In the genomic region with DNA sequence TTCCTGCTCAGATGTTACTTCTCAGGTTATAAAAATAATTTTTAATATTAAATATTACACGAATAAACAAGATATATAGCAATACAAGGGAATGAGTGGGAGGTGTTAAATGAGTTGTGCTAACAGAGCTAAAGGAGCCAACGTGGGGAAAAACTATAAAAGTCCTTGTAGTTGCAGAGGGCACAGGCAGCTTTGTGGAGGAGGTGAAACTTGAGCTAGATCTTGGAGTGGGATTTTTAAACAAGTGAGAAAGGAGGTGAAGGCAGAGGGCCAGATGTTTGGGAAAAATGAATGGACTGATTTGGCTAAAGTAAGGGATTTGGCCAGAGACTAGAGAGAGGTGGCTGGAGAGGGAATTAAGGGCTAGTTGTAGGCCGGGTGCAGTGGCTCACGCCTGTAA, we compare ENCODE assay signal across 23 cellular contexts. TPM values are rescaled to one million over a fixed set of nuclear protein-coding genes. Genes with fewer than 3 reads are reported as not detected.
DNase-seq lines count a peak whose midpoint lies in the region; ATAC-seq and TF ChIP-seq lines count a peak whose summit lies in the region.
"Had no signal": no experiment of that assay in that cellular context is flagged by ENCODE, and none has a peak within 500 bp of the region (broad histone marks: within the 10 kb centered on the region; RNA-seq: fewer than 3 reads in every experiment).

No MANE protein-coding gene starts in this region.

- no peaks in the 10 kb centered on the region for H3K4me1 ChIP-seq in HEK293 (ENCODE audit: control insufficient read depth, insufficient read depth, low read length)

- CTCF ChIA-PET in HEK293 (lab: Yijun Ruan, JAX) (interaction anchor here (0.5 to 10.0 kb wide), 7 partner anchors 9 to 85 kb away, joined by 3 to 95 read pairs (median 4); a partner anchor contains a TSS), MCF 10A (lab: Yijun Ruan, JAX) (interaction anchor here (0.6 to 1.8 kb wide), 8 partner anchors 10 to 158 kb away, joined by 3 to 5 read pairs (median 3); no protein-coding TSS in a partner anchor)

- DNase-seq in natural killer cell (no peak), endothelial cell (ENCODE audit: low spot score) (no peak), germinal center (ENCODE audit: low spot score) (no peak), T-helper 9 cell (no peak), MCF 10A (ENCODE audit: unreplicated experiment) (no peak)
- DNase-seq in natural killer cell treated with Interleukin-12 subunit alpha and Interleukin-12 subunit beta and Interleukin-15 and Interleukin-18, amount 100 ng/mL, for 72 hours (ENCODE audit: low spot score) = no peak
- DNase-seq in stimulated activated naive B cell treated with anti-CD40 and anti-IgM and Interleukin-4, amounts not matched to agents 10 μg/mL and 1 μg/mL and 100 μg/mL, for 72 hours = no peak
- DNase-seq: ACHN; AML-193; CD8-positive, alpha-beta T cell; COR-L47; DMS 273 treated with DMSO at 0.1 percent for 48 hours; DMS53; DND-41; EL; GM23248; KBM-7 had no signal

- H3K4me3 Mint-ChIP-seq in natural killer cell = peak overlapping the region; percentile 14
- H3K4me3 Mint-ChIP-seq in natural killer cell treated with Interleukin-12 subunit alpha and Interleukin-12 subunit beta and Interleukin-15 and Interleukin-18, amount 100 ng/mL, for 72 hours = no peak overlapping the region
- peak overlapping the region; percentile 16 for H3K4me3 Mint-ChIP-seq in endothelial cell (ENCODE audit: unreplicated experiment)
- no peak overlapping the region for H3K4me3 Mint-ChIP-seq in stimulated activated naive B cell treated with anti-CD40 and anti-IgM and Interleukin-4, amounts not matched to agents 10 μg/mL and 1 μg/mL and 100 μg/mL, for 72 hours
- H3K4me3 Mint-ChIP-seq in MCF 10A (ENCODE audit: unreplicated experiment) = no peak overlapping the region
- H3K4me3 Mint-ChIP-seq: CD8-positive, alpha-beta T cell had no signal

- H3K9me3 ChIP-seq in HEK293 (ENCODE audit: control insufficient read depth, insufficient read depth, low read depth, low read length) = no peaks in the 10 kb centered on the region
- H3K9me3 ChIP-seq: HAP-1 had no signal

- H3K27ac Mint-ChIP-seq in natural killer cell (peak overlapping the region; percentile 63 to 71), endothelial cell (ENCODE audit: unreplicated experiment) (no peak overlapping the region), MCF 10A (ENCODE audit: low read depth, unreplicated experiment) (no peak overlapping the region)
- peak overlapping the region in 1 of 2 donors; percentile 87 for H3K27ac Mint-ChIP-seq in natural killer cell treated with Interleukin-12 subunit alpha and Interleukin-12 subunit beta and Interleukin-15 and Interleukin-18, amount 100 ng/mL, for 72 hours
- peak overlapping the region; percentile 7 for H3K27ac Mint-ChIP-seq in stimulated activated naive B cell treated with anti-CD40 and anti-IgM and Interleukin-4, amounts not matched to agents 10 μg/mL and 1 μg/mL and 100 μg/mL, for 72 hours

- POLR2A ChIA-PET in HEK293 (lab: Yijun Ruan, JAX) (interaction anchor here (0.9 kb wide), 1 partner anchor 65 kb away, joined by 3 read pairs; no protein-coding TSS in a partner anchor), MCF 10A (lab: Yijun Ruan, JAX) (interaction anchor here (1.3 kb wide), 1 partner anchor 26 kb away, joined by 10 read pairs; a partner anchor contains a TSS)

- H3K36me3 ChIP-seq in HEK293 (ENCODE audit: control insufficient read depth in 2 of 2, insufficient read depth in 1 of 2, low read length in 2 of 2) = peaks cover 42 to 69% of the 10 kb centered on the region in 2 experiments

- H3K4me3 ChIP-seq in HEK293 (ENCODE audit: low read depth, low read length) = no peak overlapping the region
- H3K4me3 ChIP-seq: GM23248, HAP-1 had no signal

- peaks cover 69 to 71% of the 10 kb centered on the region in 2 donors for H3K4me1 Mint-ChIP-seq in natural killer cell
- peaks cover 55 to 60% of the 10 kb centered on the region in 2 donors for H3K4me1 Mint-ChIP-seq in natural killer cell treated with Interleukin-12 subunit alpha and Interleukin-12 subunit beta and Interleukin-15 and Interleukin-18, amount 100 ng/mL, for 72 hours (ENCODE audit: low read depth in 2 of 2)
- peaks cover 19% of the 10 kb centered on the region for H3K4me1 Mint-ChIP-seq in endothelial cell (ENCODE audit: unreplicated experiment)
- H3K4me1 Mint-ChIP-seq in stimulated activated naive B cell treated with anti-CD40 and anti-IgM and Interleukin-4, amounts not matched to agents 10 μg/mL and 1 μg/mL and 100 μg/mL, for 72 hours = peaks cover 8 to 13% of the 10 kb centered on the region in 2 donors
- H3K4me1 Mint-ChIP-seq in MCF 10A (ENCODE audit: insufficient read depth, unreplicated experiment) = no peaks in the 10 kb centered on the region

- no TSS peak for BruUV-seq in MCF 10A (replicated peaks; lab: Mats Ljungman, UMichigan)

- H3K9me3 Mint-ChIP-seq in natural killer cell (no peaks in the 10 kb centered on the region), endothelial cell (ENCODE audit: unreplicated experiment) (no peaks in the 10 kb centered on the region), MCF 10A (ENCODE audit: unreplicated experiment) (no peaks in the 10 kb centered on the region)
- no peaks in the 10 kb centered on the region for H3K9me3 Mint-ChIP-seq in natural killer cell treated with Interleukin-12 subunit alpha and Interleukin-12 subunit beta and Interleukin-15 and Interleukin-18, amount 100 ng/mL, for 72 hours
- H3K9me3 Mint-ChIP-seq in stimulated activated naive B cell treated with anti-CD40 and anti-IgM and Interleukin-4, amounts not matched to agents 10 μg/mL and 1 μg/mL and 100 μg/mL, for 72 hours = no peaks in the 10 kb centered on the region
- H3K9me3 Mint-ChIP-seq: CD8-positive, alpha-beta T cell; IgD-negative memory B cell had no signal

- intact Hi-C loops in natural killer cell (cut with micrococcal nuclease) = loop anchor here (5.0 kb wide), 1 partner anchor 67 kb away; a partner anchor contains a TSS
- intact Hi-C loops in MCF 10A (cut with micrococcal nuclease) = no loop called here

- H3K27me3 Mint-ChIP-seq in natural killer cell (ENCODE audit: low read depth in 2 of 2) = no peaks in the 10 kb centered on the region
- H3K27me3 Mint-ChIP-seq in natural killer cell treated with Interleukin-12 subunit alpha and Interleukin-12 subunit beta and Interleukin-15 and Interleukin-18, amount 100 ng/mL, for 72 hours = no peaks in the 10 kb centered on the region
- peaks cover 5% of the 10 kb centered on the region for H3K27me3 Mint-ChIP-seq in endothelial cell (ENCODE audit: unreplicated experiment)
- H3K27me3 Mint-ChIP-seq in stimulated activated naive B cell treated with anti-CD40 and anti-IgM and Interleukin-4, amounts not matched to agents 10 μg/mL and 1 μg/mL and 100 μg/mL, for 72 hours = no peaks in the 10 kb centered on the region
- H3K27me3 Mint-ChIP-seq in MCF 10A (ENCODE audit: insufficient read depth, unreplicated experiment) = no peaks in the 10 kb centered on the region
- H3K27me3 Mint-ChIP-seq: IgD-negative memory B cell had no signal

- no peak for TF ChIP-seq CTCF in natural killer cell (IDR thresholded peaks at IDR 0.05)
- no peak for TF ChIP-seq CTCF in HEK293 (tag by site-specific recombination; IDR thresholded peaks at IDR 0.05)
- no peak for TF ChIP-seq CTCF in endothelial cell (IDR thresholded peaks at IDR 0.05; ENCODE audit: unreplicated experiment)
- no peak for TF ChIP-seq CTCF in MCF 10A (IDR thresholded peaks at IDR 0.05; ENCODE audit: unreplicated experiment)

- ATAC-seq in natural killer cell = no peak
- no peak for ATAC-seq in natural killer cell treated with Interleukin-12 subunit alpha and Interleukin-12 subunit beta and Interleukin-15 and Interleukin-18, amount 100 ng/mL, for 72 hours
- ATAC-seq in stimulated activated naive B cell treated with anti-CD40 and anti-IgM and Interleukin-4, amounts not matched to agents 10 μg/mL and 1 μg/mL and 100 μg/mL, for 72 hours (replicated peaks) = no peak
- ATAC-seq: CD8-positive, alpha-beta T cell; HepG2 had no signal

- H3K36me3 Mint-ChIP-seq in natural killer cell (peaks cover 11% of the 10 kb centered on the region), endothelial cell (ENCODE audit: low read depth, unreplicated experiment) (peaks cover 46% of the 10 kb centered on the region), MCF 10A (ENCODE audit: insufficient read depth, unreplicated experiment) (peaks cover 88% of the 10 kb centered on the region)
- H3K36me3 Mint-ChIP-seq in natural killer cell treated with Interleukin-12 subunit alpha and Interleukin-12 subunit beta and Interleukin-15 and Interleukin-18, amount 100 ng/mL, for 72 hours = peaks cover 20% of the 10 kb centered on the region
- H3K36me3 Mint-ChIP-seq in stimulated activated naive B cell treated with anti-CD40 and anti-IgM and Interleukin-4, amounts not matched to agents 10 μg/mL and 1 μg/mL and 100 μg/mL, for 72 hours = peaks cover 40 to 55% of the 10 kb centered on the region in 2 donors

- H3K27ac ChIP-seq in HEK293 (ENCODE audit: extremely low read depth, low read depth, low read length) = no peak overlapping the region
- H3K27ac ChIP-seq: C4-2B, GM23248 had no signal

TF ChIP-seq in HEK293, 187 proteins besides CTCF, POLR2A, EP300 and RAD21:
- TF ChIP-seq ZNF350 (tag by site-specific recombination; IDR thresholded peaks at IDR 0.05) (no peak), EGR2 (tag by site-specific recombination; IDR thresholded peaks at IDR 0.05; ENCODE audit: low read depth) (peak; percentile 94), ZFHX2 (tag by site-specific recombination; conservative IDR thresholded peaks at IDR 0.05) (peak; percentile 82), ZEB2 (tag by site-specific recombination; IDR thresholded peaks at IDR 0.05) (no peak), ZNF549 (tag by site-specific recombination; IDR thresholded peaks at IDR 0.05) (no peak)

RNA-seq across cellular contexts. Expression of a gene that starts 5.2 kb away (rescaled TPM):
- 100 to 1,000 TPM; 156 to 228 (median 218) TPM for total RNA-seq in natural killer cell
- total RNA-seq in natural killer cell treated with Interleukin-12 subunit alpha and Interleukin-12 subunit beta and Interleukin-15 and Interleukin-18, amount 100 ng/mL, for 72 hours = 100 to 1,000 TPM; 101 to 112 TPM
- total RNA-seq in endothelial cell (ENCODE audit: unreplicated experiment) = 16.0 TPM
- total RNA-seq in MCF 10A (2022) = 11.0 and 13.1 TPM in 2 replicates

RNA-seq across cellular contexts. Expression of a gene that starts 26.8 kb away (rescaled TPM):
- 100 to 1,000 TPM in 1 of 3 donors, 10 to 100 TPM in 2; 80.7 to 114 (median 88.4) TPM for total RNA-seq in natural killer cell
- total RNA-seq in natural killer cell treated with Interleukin-12 subunit alpha and Interleukin-12 subunit beta and Interleukin-15 and Interleukin-18, amount 100 ng/mL, for 72 hours = 100 to 1,000 TPM; 125 to 156 TPM
- total RNA-seq in endothelial cell (ENCODE audit: unreplicated experiment) = 307 TPM
- total RNA-seq in MCF 10A (2022) = 117 and 129 TPM in 2 replicates

RNA-seq across cellular contexts. Expression of a gene that starts 41.1 kb away (rescaled TPM):
- 1 to 10 TPM; 7.9 to 10.0 (median 8.2) TPM for total RNA-seq in natural killer cell
- total RNA-seq in natural killer cell treated with Interleukin-12 subunit alpha and Interleukin-12 subunit beta and Interleukin-15 and Interleukin-18, amount 100 ng/mL, for 72 hours = under 1 TPM in 1 of 2 donors, not detected in 1; 0.50 TPM
- total RNA-seq in endothelial cell (ENCODE audit: unreplicated experiment) = 0.33 TPM
- 1.1 TPM in 1 of 2 replicates, not detected in the other for total RNA-seq in MCF 10A (2022)

RNA-seq across cellular contexts. Expression of a gene that starts 47.6 kb away (rescaled TPM):
- 1 to 10 TPM; 1.1 to 2.0 (median 1.7) TPM for total RNA-seq in natural killer cell
- total RNA-seq in natural killer cell treated with Interleukin-12 subunit alpha and Interleukin-12 subunit beta and Interleukin-15 and Interleukin-18, amount 100 ng/mL, for 72 hours = not detected
- not detected for total RNA-seq in endothelial cell (ENCODE audit: unreplicated experiment)
- total RNA-seq in MCF 10A (2022) = not detected in 2 replicates
- total RNA-seq: GM23248, H4, HepG2 had no signal

Comparison
In these comparisons a context has a peak if more than half of its experiments do, and no peak if none do; other contexts are left out.
1. H3K4me3 Mint-ChIP-seq: peak in natural killer cell (single experiment) and endothelial cell (single experiment); none in natural killer cell treated with Interleukin-12 subunit alpha and Interleukin-12 subunit beta and Interleukin-15 and Interleukin-18, amount 100 ng/mL, for 72 hours (single experiment), stimulated activated naive B cell treated with anti-CD40 and anti-IgM and Interleukin-4, amounts not matched to agents 10 μg/mL and 1 μg/mL and 100 μg/mL, for 72 hours (0 of 2) and MCF 10A (single experiment).
2. H3K27ac Mint-ChIP-seq: peak in natural killer cell (2 of 2) and stimulated activated naive B cell treated with anti-CD40 and anti-IgM and Interleukin-4, amounts not matched to agents 10 μg/mL and 1 μg/mL and 100 μg/mL, for 72 hours (single experiment); none in endothelial cell (single experiment) and MCF 10A (single experiment).